In genomic region chr19:7943444-7944176, GRCh38 we compare ENCODE assay signal across 8 cellular contexts. TPM values are rescaled to one million over a fixed set of nuclear protein-coding genes. Genes with fewer than 3 reads are reported as not detected.
A peak's percentile ranks its signal among the peaks of the same experiment; 100 is the strongest.
DNase-seq lines count a peak whose midpoint lies in the region; ATAC-seq and TF ChIP-seq lines count a peak whose summit lies in the region.

Gene TIMM44 (minus strand): TSS chr19:7943666. CDS start chr19:7943651, 15 bp downstream.

- ATAC-seq in GM18498 (IDR thresholded peaks at IDR 0.05; ENCODE audit: unreplicated experiment) = peak; percentile 92
- ATAC-seq in HG02938 (IDR thresholded peaks at IDR 0.05; ENCODE audit: unreplicated experiment) = peak; percentile 95
- peak; percentile 98 for ATAC-seq in left ventricle myocardium superior

- WGBS in prostate gland = under 1% methylated on average over 50 of the region's 56 CpGs
- under 1% methylated on average over 56 of the region's 56 CpGs for WGBS in urinary bladder

- H3K4me3 ChIP-seq in prostate gland (peak within 1 kb of the TSS; percentile 89 to 93), urinary bladder (ENCODE audit: low read depth, low read length) (peak within 1 kb of the TSS; percentile 66)

- H3K4me1 ChIP-seq in prostate gland (replicated peaks) (no peaks in the 10 kb centered on the region), urinary bladder (ENCODE audit: insufficient read depth) (peaks cover 3% of the 10 kb centered on the region)

- intact Hi-C loops in left ventricle myocardium superior (cut with micrococcal nuclease) = loop anchor here (10.0 kb wide), 1 partner anchor 61 kb away; the partner anchor contains the start of gene ELAVL1
- intact Hi-C loops in prostate gland (cut with DNase I) = loop anchor here (2.0 to 5.0 kb wide), 2 partner anchors 59 to 307 kb away; no protein-coding TSS in a partner anchor

- H3K9me3 ChIP-seq in prostate gland = no peaks in the 10 kb centered on the region

- H3K27ac ChIP-seq in angular gyrus (ENCODE audit: low read depth, low read length) (peak within 1 kb of the TSS; percentile 90), prostate gland (peak within 1 kb of the TSS; percentile 95 to 97), urinary bladder (ENCODE audit: low read depth) (peak within 1 kb of the TSS; percentile 94)

- no peaks in the 10 kb centered on the region for H3K27me3 ChIP-seq in prostate gland (replicated peaks; ENCODE audit: insufficient read depth)

- peak; percentile 66 for TF ChIP-seq POLR2A in prostate gland (IDR thresholded peaks at IDR 0.05)

- TF ChIP-seq CTCF in prostate gland (IDR thresholded peaks at IDR 0.05) = no peak

- no peaks in the 10 kb centered on the region for H3K36me3 ChIP-seq in prostate gland
- no peaks in the 10 kb centered on the region for H3K36me3 ChIP-seq in urinary bladder (ENCODE audit: insufficient read depth)

- DNase-seq in NCI-H187 (lab: John Stamatoyannopoulos, UW) (peak; percentile 76 to 95), T-helper 2 cell (peak; percentile 94 to 100 (median 98)), left ventricle myocardium superior (peak; percentile 99), prostate gland (ENCODE audit: low spot score) (peak; percentile 99)

RNA-seq across cellular contexts. Expression of gene TIMM44, which starts in this region (rescaled TPM):
- 115 TPM for total RNA-seq in left ventricle myocardium superior
- 10 to 100 TPM; 47.3 to 83.4 TPM for total RNA-seq in prostate gland
- total RNA-seq in urinary bladder = 31.2 TPM
- polyA plus RNA-seq in urinary bladder = 60.2 TPM

Comparison
In these comparisons a context has a peak if more than half of its experiments do, and no peak if none do; other contexts are left out.
1. Peak in every context shown above with its lines: DNase-seq, ATAC-seq, H3K4me3 ChIP-seq and H3K27ac ChIP-seq.